In the genomic region with DNA sequence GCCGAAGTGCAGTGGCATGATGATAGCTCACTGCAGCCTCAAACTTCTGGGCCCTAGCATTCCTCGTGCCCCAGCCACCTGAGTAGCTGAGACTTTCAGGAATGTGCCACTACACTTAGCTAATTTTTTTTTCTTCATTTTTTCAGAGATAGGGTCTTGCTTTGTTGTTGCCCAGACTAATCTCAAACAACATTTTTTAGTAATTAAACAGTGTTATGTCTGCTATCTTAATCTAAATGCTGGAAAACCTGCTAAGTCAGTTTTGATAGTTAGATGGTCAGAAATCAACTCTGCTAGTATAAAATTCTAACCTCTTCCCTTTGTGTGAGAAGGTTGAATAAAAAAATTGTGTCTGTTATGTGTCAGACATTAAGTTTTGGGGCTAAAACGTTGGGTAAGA, we compare ENCODE assay signal across 1 cellular context.
TF ChIP-seq lines count a peak whose summit lies in the region.

No MANE protein-coding gene starts in this region.

TF ChIP-seq in GM23338, 12 proteins besides CTCF, POLR2A, EP300 and RAD21:
- TF ChIP-seq, protein P1, sequence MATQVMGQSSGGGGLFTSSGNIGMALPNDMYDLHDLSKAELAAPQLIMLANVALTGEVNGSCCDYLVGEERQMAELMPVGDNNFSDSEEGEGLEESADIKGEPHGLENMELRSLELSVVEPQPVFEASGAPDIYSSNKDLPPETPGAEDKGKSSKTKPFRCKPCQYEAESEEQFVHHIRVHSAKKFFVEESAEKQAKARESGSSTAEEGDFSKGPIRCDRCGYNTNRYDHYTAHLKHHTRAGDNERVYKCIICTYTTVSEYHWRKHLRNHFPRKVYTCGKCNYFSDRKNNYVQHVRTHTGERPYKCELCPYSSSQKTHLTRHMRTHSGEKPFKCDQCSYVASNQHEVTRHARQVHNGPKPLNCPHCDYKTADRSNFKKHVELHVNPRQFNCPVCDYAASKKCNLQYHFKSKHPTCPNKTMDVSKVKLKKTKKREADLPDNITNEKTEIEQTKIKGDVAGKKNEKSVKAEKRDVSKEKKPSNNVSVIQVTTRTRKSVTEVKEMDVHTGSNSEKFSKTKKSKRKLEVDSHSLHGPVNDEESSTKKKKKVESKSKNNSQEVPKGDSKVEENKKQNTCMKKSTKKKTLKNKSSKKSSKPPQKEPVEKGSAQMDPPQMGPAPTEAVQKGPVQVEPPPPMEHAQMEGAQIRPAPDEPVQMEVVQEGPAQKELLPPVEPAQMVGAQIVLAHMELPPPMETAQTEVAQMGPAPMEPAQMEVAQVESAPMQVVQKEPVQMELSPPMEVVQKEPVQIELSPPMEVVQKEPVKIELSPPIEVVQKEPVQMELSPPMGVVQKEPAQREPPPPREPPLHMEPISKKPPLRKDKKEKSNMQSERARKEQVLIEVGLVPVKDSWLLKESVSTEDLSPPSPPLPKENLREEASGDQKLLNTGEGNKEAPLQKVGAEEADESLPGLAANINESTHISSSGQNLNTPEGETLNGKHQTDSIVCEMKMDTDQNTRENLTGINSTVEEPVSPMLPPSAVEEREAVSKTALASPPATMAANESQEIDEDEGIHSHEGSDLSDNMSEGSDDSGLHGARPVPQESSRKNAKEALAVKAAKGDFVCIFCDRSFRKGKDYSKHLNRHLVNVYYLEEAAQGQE (IDR thresholded peaks at IDR 0.05; ENCODE audit: unreplicated experiment), result no peak
- TF ChIP-seq EZH2 (IDR thresholded peaks at IDR 0.05; ENCODE audit: low read depth, unreplicated experiment) (no peak), ZNF114 (CRISPR knock-in tag; IDR thresholded peaks at IDR 0.05) (no peak), ZNF331 (CRISPR knock-in tag; IDR thresholded peaks at IDR 0.05; ENCODE audit: low read depth) (no peak), NANOG (IDR thresholded peaks at IDR 0.05; ENCODE audit: borderline replicate concordance) (no peak), JUNB (IDR thresholded peaks at IDR 0.05; ENCODE audit: unreplicated experiment) (no peak), EZH2phosphoT487 (IDR thresholded peaks at IDR 0.05; ENCODE audit: unreplicated experiment) (no peak), STAT1 (IDR thresholded peaks at IDR 0.05; ENCODE audit: unreplicated experiment) (no peak), CREB1 (CRISPR knock-in tag; IDR thresholded peaks at IDR 0.05; ENCODE audit: low read depth) (no peak), POLR2AphosphoS5 (IDR thresholded peaks at IDR 0.05; ENCODE audit: low read depth) (no peak)
- TF ChIP-seq, protein P2, sequence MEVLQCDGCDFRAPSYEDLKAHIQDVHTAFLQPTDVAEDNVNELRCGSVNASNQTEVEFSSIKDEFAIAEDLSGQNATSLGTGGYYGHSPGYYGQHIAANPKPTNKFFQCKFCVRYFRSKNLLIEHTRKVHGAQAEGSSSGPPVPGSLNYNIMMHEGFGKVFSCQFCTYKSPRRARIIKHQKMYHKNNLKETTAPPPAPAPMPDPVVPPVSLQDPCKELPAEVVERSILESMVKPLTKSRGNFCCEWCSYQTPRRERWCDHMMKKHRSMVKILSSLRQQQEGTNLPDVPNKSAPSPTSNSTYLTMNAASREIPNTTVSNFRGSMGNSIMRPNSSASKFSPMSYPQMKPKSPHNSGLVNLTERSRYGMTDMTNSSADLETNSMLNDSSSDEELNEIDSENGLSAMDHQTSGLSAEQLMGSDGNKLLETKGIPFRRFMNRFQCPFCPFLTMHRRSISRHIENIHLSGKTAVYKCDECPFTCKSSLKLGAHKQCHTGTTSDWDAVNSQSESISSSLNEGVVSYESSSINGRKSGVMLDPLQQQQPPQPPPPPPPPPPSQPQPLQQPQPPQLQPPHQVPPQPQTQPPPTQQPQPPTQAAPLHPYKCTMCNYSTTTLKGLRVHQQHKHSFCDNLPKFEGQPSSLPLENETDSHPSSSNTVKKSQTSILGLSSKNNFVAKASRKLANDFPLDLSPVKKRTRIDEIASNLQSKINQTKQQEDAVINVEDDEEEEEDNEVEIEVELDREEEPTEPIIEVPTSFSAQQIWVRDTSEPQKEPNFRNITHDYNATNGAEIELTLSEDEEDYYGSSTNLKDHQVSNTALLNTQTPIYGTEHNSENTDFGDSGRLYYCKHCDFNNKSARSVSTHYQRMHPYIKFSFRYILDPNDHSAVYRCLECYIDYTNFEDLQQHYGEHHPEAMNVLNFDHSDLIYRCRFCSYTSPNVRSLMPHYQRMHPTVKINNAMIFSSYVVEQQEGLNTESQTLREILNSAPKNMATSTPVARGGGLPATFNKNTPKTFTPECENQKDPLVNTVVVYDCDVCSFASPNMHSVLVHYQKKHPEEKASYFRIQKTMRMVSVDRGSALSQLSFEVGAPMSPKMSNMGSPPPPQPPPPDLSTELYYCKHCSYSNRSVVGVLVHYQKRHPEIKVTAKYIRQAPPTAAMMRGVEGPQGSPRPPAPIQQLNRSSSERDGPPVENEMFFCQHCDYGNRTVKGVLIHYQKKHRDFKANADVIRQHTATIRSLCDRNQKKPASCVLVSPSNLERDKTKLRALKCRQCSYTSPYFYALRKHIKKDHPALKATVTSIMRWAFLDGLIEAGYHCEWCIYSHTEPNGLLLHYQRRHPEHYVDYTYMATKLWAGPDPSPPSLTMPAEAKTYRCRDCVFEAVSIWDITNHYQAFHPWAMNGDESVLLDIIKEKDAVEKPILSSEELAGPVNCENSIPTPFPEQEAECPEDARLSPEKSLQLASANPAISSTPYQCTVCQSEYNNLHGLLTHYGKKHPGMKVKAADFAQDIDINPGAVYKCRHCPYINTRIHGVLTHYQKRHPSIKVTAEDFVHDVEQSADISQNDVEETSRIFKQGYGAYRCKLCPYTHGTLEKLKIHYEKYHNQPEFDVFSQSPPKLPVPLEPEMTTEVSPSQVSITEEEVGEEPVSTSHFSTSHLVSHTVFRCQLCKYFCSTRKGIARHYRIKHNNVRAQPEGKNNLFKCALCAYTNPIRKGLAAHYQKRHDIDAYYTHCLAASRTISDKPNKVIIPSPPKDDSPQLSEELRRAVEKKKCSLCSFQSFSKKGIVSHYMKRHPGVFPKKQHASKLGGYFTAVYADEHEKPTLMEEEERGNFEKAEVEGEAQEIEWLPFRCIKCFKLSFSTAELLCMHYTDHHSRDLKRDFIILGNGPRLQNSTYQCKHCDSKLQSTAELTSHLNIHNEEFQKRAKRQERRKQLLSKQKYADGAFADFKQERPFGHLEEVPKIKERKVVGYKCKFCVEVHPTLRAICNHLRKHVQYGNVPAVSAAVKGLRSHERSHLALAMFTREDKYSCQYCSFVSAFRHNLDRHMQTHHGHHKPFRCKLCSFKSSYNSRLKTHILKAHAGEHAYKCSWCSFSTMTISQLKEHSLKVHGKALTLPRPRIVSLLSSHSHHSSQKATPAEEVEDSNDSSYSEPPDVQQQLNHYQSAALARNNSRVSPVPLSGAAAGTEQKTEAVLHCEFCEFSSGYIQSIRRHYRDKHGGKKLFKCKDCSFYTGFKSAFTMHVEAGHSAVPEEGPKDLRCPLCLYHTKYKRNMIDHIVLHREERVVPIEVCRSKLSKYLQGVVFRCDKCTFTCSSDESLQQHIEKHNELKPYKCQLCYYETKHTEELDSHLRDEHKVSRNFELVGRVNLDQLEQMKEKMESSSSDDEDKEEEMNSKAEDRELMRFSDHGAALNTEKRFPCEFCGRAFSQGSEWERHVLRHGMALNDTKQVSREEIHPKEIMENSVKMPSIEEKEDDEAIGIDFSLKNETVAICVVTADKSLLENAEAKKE (CRISPR knock-in tag; IDR thresholded peaks at IDR 0.05), result no peak
- TF ChIP-seq, protein P3, sequence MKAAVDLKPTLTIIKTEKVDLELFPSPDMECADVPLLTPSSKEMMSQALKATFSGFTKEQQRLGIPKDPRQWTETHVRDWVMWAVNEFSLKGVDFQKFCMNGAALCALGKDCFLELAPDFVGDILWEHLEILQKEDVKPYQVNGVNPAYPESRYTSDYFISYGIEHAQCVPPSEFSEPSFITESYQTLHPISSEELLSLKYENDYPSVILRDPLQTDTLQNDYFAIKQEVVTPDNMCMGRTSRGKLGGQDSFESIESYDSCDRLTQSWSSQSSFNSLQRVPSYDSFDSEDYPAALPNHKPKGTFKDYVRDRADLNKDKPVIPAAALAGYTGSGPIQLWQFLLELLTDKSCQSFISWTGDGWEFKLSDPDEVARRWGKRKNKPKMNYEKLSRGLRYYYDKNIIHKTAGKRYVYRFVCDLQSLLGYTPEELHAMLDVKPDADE (IDR thresholded peaks at IDR 0.05), result no peak
